In the genomic region with DNA sequence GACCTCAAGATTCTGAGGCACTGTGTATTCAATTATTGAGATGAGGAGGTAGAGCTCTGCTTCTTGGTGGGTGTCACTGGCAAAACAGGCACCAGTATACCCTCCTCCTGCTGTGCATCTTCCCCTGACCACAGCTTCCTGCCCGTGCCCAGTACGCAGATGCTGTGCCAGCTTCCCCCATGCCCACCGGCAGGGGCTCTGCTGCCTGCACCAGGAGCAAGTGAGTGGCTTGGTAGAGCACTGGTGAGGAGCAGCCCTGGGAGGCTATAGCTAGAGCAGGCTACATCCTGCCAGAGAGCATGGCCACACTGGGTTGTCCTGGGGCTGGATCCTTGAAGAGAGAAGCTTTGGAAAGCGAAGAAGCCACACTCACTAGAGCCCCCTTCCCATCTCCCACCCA, we compare ENCODE assay signal across 31 cellular contexts. TPM values are rescaled to one million over a fixed set of nuclear protein-coding genes. Genes with fewer than 3 reads are reported as not detected.
"Had no signal": no experiment of that assay in that cellular context is flagged by ENCODE, and none has a peak within 500 bp of the region (broad histone marks: within the 10 kb centered on the region; RNA-seq: fewer than 3 reads in every experiment).

No MANE protein-coding gene starts in this region.

- H3K36me3 Mint-ChIP-seq: memory B cell; mesothelial cell of epicardium; naive B cell; natural killer cell treated with Interleukin-12 subunit alpha and Interleukin-12 subunit beta and Interleukin-15 and Interleukin-18, amount 100 ng/mL, for 72 hours; neural progenitor cell; stimulated activated effector memory CD8-positive, alpha-beta T cell treated with anti-CD3 and anti-CD28 coated beads, Interleukin-12 subunit alpha, Interleukin-12 subunit beta, amount 100 ng/mL, for 72 hours had no signal

- H3K9me3 Mint-ChIP-seq: memory B cell; mesothelial cell of epicardium; naive B cell; natural killer cell treated with Interleukin-12 subunit alpha and Interleukin-12 subunit beta and Interleukin-15 and Interleukin-18, amount 100 ng/mL, for 72 hours; stimulated activated effector memory CD8-positive, alpha-beta T cell treated with anti-CD3 and anti-CD28 coated beads, Interleukin-12 subunit alpha, Interleukin-12 subunit beta, amount 100 ng/mL, for 72 hours had no signal

- ATAC-seq: gastrocnemius medialis; mucosa of descending colon; natural killer cell treated with Interleukin-12 subunit alpha and Interleukin-12 subunit beta and Interleukin-15 and Interleukin-18, amount 100 ng/mL, for 72 hours; psoas muscle; stimulated activated effector memory CD8-positive, alpha-beta T cell treated with anti-CD3 and anti-CD28 coated beads, Interleukin-12 subunit alpha, Interleukin-12 subunit beta, amount 100 ng/mL, for 72 hours had no signal

- H3K27me3 ChIP-seq: ovary, thyroid gland, vagina had no signal

- H3K9ac ChIP-seq: neural progenitor cell had no signal

- H3K27ac Mint-ChIP-seq: endodermal cell; memory B cell; mesothelial cell of epicardium; naive B cell; natural killer cell treated with Interleukin-12 subunit alpha and Interleukin-12 subunit beta and Interleukin-15 and Interleukin-18, amount 100 ng/mL, for 72 hours; neural progenitor cell; stimulated activated effector memory CD8-positive, alpha-beta T cell treated with anti-CD3 and anti-CD28 coated beads, Interleukin-12 subunit alpha, Interleukin-12 subunit beta, amount 100 ng/mL, for 72 hours had no signal

- DNase-seq: dorsolateral prefrontal cortex; effector CD8-positive, alpha-beta T cell; foreskin fibroblast; gastrocnemius medialis; kidney; mucosa of descending colon; naive B cell; ovary; psoas muscle; sigmoid colon; stimulated activated CD4-positive, alpha-beta T cell treated with anti-CD3 and anti-CD28 coated beads, Interleukin-2, amount 100 ng/mL, for 24 hours; stimulated activated CD4-positive, alpha-beta T cell treated with anti-CD3 and anti-CD28 coated beads, Interleukin-4, amount 100 ng/mL, for 24 hours; stimulated activated naive CD4-positive, alpha-beta T cell treated with Interleukin-2 at 50 U/mL for 16 hours; stomach; thyroid gland; trophoblast cell had no signal

- H3K4me3 Mint-ChIP-seq: endodermal cell; memory B cell; mesothelial cell of epicardium; naive B cell; natural killer cell treated with Interleukin-12 subunit alpha and Interleukin-12 subunit beta and Interleukin-15 and Interleukin-18, amount 100 ng/mL, for 72 hours; stimulated activated effector memory CD8-positive, alpha-beta T cell treated with anti-CD3 and anti-CD28 coated beads, Interleukin-12 subunit alpha, Interleukin-12 subunit beta, amount 100 ng/mL, for 72 hours had no signal

- H3K9me3 ChIP-seq: gastrocnemius medialis, mucosa of descending colon, ovary, psoas muscle, sigmoid colon, stomach, thyroid gland, vagina had no signal

- H3K36me3 ChIP-seq: gastrocnemius medialis, neural progenitor cell, ovary, sigmoid colon, stomach, thyroid gland, vagina had no signal

- H3K4me2 ChIP-seq: neural progenitor cell had no signal

- H3K4me3 ChIP-seq: dorsolateral prefrontal cortex, gastrocnemius medialis, lung, mucosa of descending colon, neural progenitor cell, ovary, psoas muscle, sigmoid colon, stomach, thyroid gland, vagina had no signal

- H3K27ac ChIP-seq: dorsolateral prefrontal cortex, epithelial cell of prostate, gastrocnemius medialis, neural progenitor cell, ovary, psoas muscle, sigmoid colon, stomach, thyroid gland, vagina had no signal

RNA-seq across cellular contexts. Expression of a gene that starts 21.0 kb away (rescaled TPM):
- total RNA-seq: endodermal cell; esophagus mucosa; kidney; mesothelial cell of epicardium; mucosa of descending colon; natural killer cell treated with Interleukin-12 subunit alpha and Interleukin-12 subunit beta and Interleukin-15 and Interleukin-18, amount 100 ng/mL, for 72 hours; renal cortical epithelial cell; temporal lobe; ureter; vagina had no signal
- polyA plus RNA-seq: liver, right cardiac atrium had no signal
